Comparison of ENCODE assay signal across 2 cellular contexts in the genomic region with DNA sequence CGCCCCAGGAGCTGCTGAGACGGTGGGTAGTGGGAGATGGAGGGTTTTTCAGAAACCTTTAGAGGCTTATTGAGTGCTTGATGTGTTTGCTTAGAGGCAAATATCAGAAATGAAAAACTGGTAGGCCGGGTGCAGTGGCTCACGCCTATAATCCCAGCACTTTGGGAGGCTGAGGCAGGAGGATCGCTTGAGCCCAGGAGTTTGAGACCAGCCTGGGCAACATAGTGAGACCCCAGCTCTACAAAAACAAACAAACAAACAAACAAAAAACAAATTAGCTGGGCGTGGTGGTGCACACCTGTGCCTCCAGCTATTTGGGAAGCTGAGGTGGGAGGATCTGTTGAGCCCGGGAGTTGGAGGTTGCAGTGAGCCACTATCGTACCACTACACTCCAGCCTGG. TPM values are rescaled to one million over a fixed set of nuclear protein-coding genes. Genes with fewer than 3 reads are reported as not detected.
"Had no signal": no experiment of that assay in that cellular context is flagged by ENCODE, and none has a peak within 500 bp of the region (broad histone marks: within the 10 kb centered on the region; RNA-seq: fewer than 3 reads in every experiment).

No MANE protein-coding gene starts in this region.

RNA-seq across cellular contexts. Expression of a gene that starts 5.2 kb away (rescaled TPM):
- total RNA-seq: G401, GM12878 had no signal
